In genomic region chr5:148125641-148126040, GRCh38 we compare ENCODE assay signal across 14 cellular contexts. TPM values are rescaled to one million over a fixed set of nuclear protein-coding genes. Genes with fewer than 3 reads are reported as not detected.
DNase-seq lines count a peak whose midpoint lies in the region; ATAC-seq, FAIRE-seq and TF ChIP-seq lines count a peak whose summit lies in the region.
"Had no signal": no experiment of that assay in that cellular context is flagged by ENCODE, and none has a peak within 500 bp of the region (broad histone marks: within the 10 kb centered on the region; RNA-seq: fewer than 3 reads in every experiment).

No MANE protein-coding gene starts in this region.

- H3K9me3 ChIP-seq in OCI-LY7 (ENCODE audit: low read length) (no peaks in the 10 kb centered on the region), H1 (ENCODE audit: insufficient read depth in 2 of 2, low read depth in 1 of 2, low read length in 1 of 2) (no peaks in the 10 kb centered on the region), neural progenitor cell (ENCODE audit: low read depth) (no peaks in the 10 kb centered on the region), lower lobe of right lung (no peaks in the 10 kb centered on the region)

- no peaks in the 10 kb centered on the region for H3F3A ChIP-seq in neural progenitor cell (ENCODE audit: low read depth)

- no peak overlapping the region for H3K18ac ChIP-seq in H1 (ENCODE audit: extremely low read depth, low read length)

- no peaks in the 10 kb centered on the region for H3K36me3 Mint-ChIP-seq in neural progenitor cell
- no peaks in the 10 kb centered on the region for H3K36me3 Mint-ChIP-seq in activated CD8-positive, alpha-beta memory T cell treated with anti-CD3 and anti-CD28 coated beads, Interleukin-2, amount 10 ng/mL, durations not matched to agents 7 days and 5 days
- H3K36me3 Mint-ChIP-seq: naive B cell had no signal

- H4K20me1 ChIP-seq in OCI-LY7 (ENCODE audit: insufficient read depth, low read length) (no peaks in the 10 kb centered on the region), H1 (replicated peaks in 1 of 2; ENCODE audit: control insufficient read depth in 1 of 2, insufficient read depth in 2 of 2, low read length in 2 of 2) (no peaks in the 10 kb centered on the region), neural progenitor cell (ENCODE audit: low read depth) (no peaks in the 10 kb centered on the region)

- H2AK5ac ChIP-seq in H1 (ENCODE audit: low read depth, low read length), result no peak overlapping the region

- no peaks in the 10 kb centered on the region for H3K27me3 Mint-ChIP-seq in neural progenitor cell (ENCODE audit: insufficient read depth, low read depth)
- H3K27me3 Mint-ChIP-seq in activated CD8-positive, alpha-beta memory T cell treated with anti-CD3 and anti-CD28 coated beads, Interleukin-2, amount 10 ng/mL, durations not matched to agents 7 days and 5 days, result no peaks in the 10 kb centered on the region

- DNase-seq in OCI-LY7 (ENCODE audit: low spot score) (no peak), H1 (ENCODE audit: low read depth in 1 of 2, low spot score in 2 of 2) (no peak), neural progenitor cell (ENCODE audit: low spot score) (no peak), lower lobe of right lung (no peak)
- DNase-seq in activated CD8-positive, alpha-beta memory T cell treated with anti-CD3 and anti-CD28 coated beads, Interleukin-2, amount 10 ng/mL, durations not matched to agents 7 days and 5 days, result no peak
- DNase-seq: activated naive CD4-positive, alpha-beta T cell treated with Interleukin-2 at 50 U/mL for 16 hours; naive B cell; NCI-H146 had no signal

- H3K4me3 Mint-ChIP-seq in neural progenitor cell, result no peak overlapping the region
- H3K4me3 Mint-ChIP-seq in activated CD8-positive, alpha-beta memory T cell treated with anti-CD3 and anti-CD28 coated beads, Interleukin-2, amount 10 ng/mL, durations not matched to agents 7 days and 5 days, result no peak overlapping the region
- H3K4me3 Mint-ChIP-seq: naive B cell; stimulated activated naive CD8-positive, alpha-beta T cell treated with anti-CD3 and anti-CD28 coated beads, Interleukin-15, Interleukin-2, amounts not matched to agents 100 ng/mL and 50 ng/mL, for 24 hours had no signal

- WGBS in H1 (ENCODE audit: extremely low coverage in 1 of 2, insufficient coverage in 1 of 2, insufficient read length in 1 of 2, insufficient replicate concordance in 2 of 2, low coverage in 1 of 2, low lambda C conversion rate in 2 of 2, missing lambda C conversion rate in 1 of 2), 2 experiments, result 92% methylated on average over 3 of the region's 3 CpGs; no CpG with 5 or more reads in 1 of the 2 experiments

- no peak overlapping the region for H3K23ac ChIP-seq in H1 (ENCODE audit: insufficient read length)

- H2AFZ ChIP-seq in OCI-LY7 (ENCODE audit: low read length), result no peak overlapping the region
- no peak overlapping the region for H2AFZ ChIP-seq in H1 (ENCODE audit: low read length)
- no peak overlapping the region for H2AFZ ChIP-seq in neural progenitor cell (replicated peaks)

- no TSS peak for BruUV-seq in OCI-LY7 (replicated peaks; lab: Mats Ljungman, UMichigan)

- H3K27me3 ChIP-seq in H1 (replicated peaks in 1 of 4; ENCODE audit: control insufficient read depth in 3 of 4, extremely low read depth in 1 of 4, insufficient read depth in 3 of 4, low read length in 3 of 4) (no peaks in the 10 kb centered on the region), neural progenitor cell (no peaks in the 10 kb centered on the region), lower lobe of right lung (ENCODE audit: low read depth) (no peaks in the 10 kb centered on the region)

- no peak overlapping the region for H3K9ac ChIP-seq in H1 (replicated peaks in 1 of 4; ENCODE audit: extremely low read depth in 1 of 4, low read depth in 3 of 4, low read length in 3 of 4)
- no peak overlapping the region for H3K9ac ChIP-seq in neural progenitor cell

- no peak overlapping the region for H3K56ac ChIP-seq in H1 (replicated peaks; ENCODE audit: insufficient read length, low read depth, low read length)

- H3K4me1 Mint-ChIP-seq in neural progenitor cell, result no peaks in the 10 kb centered on the region
- H3K4me1 Mint-ChIP-seq in activated CD8-positive, alpha-beta memory T cell treated with anti-CD3 and anti-CD28 coated beads, Interleukin-2, amount 10 ng/mL, durations not matched to agents 7 days and 5 days, result no peaks in the 10 kb centered on the region
- H3K4me1 Mint-ChIP-seq: naive B cell had no signal

- no peak overlapping the region for H3K4ac ChIP-seq in H1 (replicated peaks; ENCODE audit: insufficient read length, low read depth, low read length)

- H4K91ac ChIP-seq in H1 (replicated peaks; ENCODE audit: insufficient read length, low read length), result no peak overlapping the region

- FAIRE-seq in H1 (lab: Jason Lieb, UNC), result peak; percentile 48

- peak; percentile 64 for ATAC-seq in GM19351 (IDR thresholded peaks at IDR 0.05; ENCODE audit: unreplicated experiment)
- ATAC-seq in HG03045 (IDR thresholded peaks at IDR 0.05; ENCODE audit: unreplicated experiment), result no peak
- ATAC-seq in activated CD8-positive, alpha-beta memory T cell treated with anti-CD3 and anti-CD28 coated beads, Interleukin-2, amount 10 ng/mL, durations not matched to agents 7 days and 5 days, result no peak
- no peak for ATAC-seq in lower lobe of right lung
- ATAC-seq in GM18867 (IDR thresholded peaks at IDR 0.05; ENCODE audit: unreplicated experiment), result no peak

- TF ChIP-seq POLR2A in H1 (IDR thresholded peaks at IDR 0.05; ENCODE audit: control extremely low read depth in 1 of 2, low read depth in 2 of 2, low read length in 2 of 2), result no peak

- intact Hi-C loops in OCI-LY7 (cut with micrococcal nuclease; ENCODE audit: unreplicated experiment) (loop anchor here (10.0 kb wide), 1 partner anchor 171 kb away; no protein-coding TSS in a partner anchor), lower lobe of right lung (cut with DNase I) (no loop called here)

- no peaks in the 10 kb centered on the region for H3K9me2 ChIP-seq in OCI-LY7 (ENCODE audit: insufficient read depth, low read length)

- H2BK120ac ChIP-seq in H1 (replicated peaks; ENCODE audit: low read depth, low read length), result no peak overlapping the region

- H2BK5ac ChIP-seq in H1 (ENCODE audit: low read depth, low read length), result no peak overlapping the region

- no peak overlapping the region for H3K14ac ChIP-seq in H1 (ENCODE audit: insufficient read length)

- TF ChIP-seq RAD21 in H1 (IDR thresholded peaks at IDR 0.05 in 1 of 2, conservative IDR thresholded peaks at IDR 0.05 in 1 of 2; ENCODE audit: low read depth in 2 of 2, low read length in 2 of 2), result 0 out of 4 replicates have a peak, but pooled peaks of 1 of the 2 experiments have one; percentile 5

- H3K79me2 ChIP-seq in OCI-LY7 (ENCODE audit: insufficient read depth, low read depth, low read length) (no peaks in the 10 kb centered on the region), H1 (ENCODE audit: control insufficient read depth in 1 of 2, insufficient read depth in 2 of 2, low read length in 2 of 2) (no peaks in the 10 kb centered on the region), neural progenitor cell (ENCODE audit: low read depth) (no peaks in the 10 kb centered on the region)

- POLR2A ChIA-PET in OCI-LY7 (lab: Charles Lee) (interaction anchor here (1.3 kb wide), 1 partner anchor 12 kb away, joined by 3 read pairs; no protein-coding TSS in a partner anchor), H1 (lab: Charles Lee; ENCODE audit: partially characterized antibody) (no interaction called here)

- H3K79me1 ChIP-seq in H1 (ENCODE audit: low read depth, low read length), result no peaks in the 10 kb centered on the region

- TF ChIP-seq EP300 in H1 (IDR thresholded peaks at IDR 0.05; ENCODE audit: borderline replicate concordance in 1 of 2, low read depth in 2 of 2, low read length in 2 of 2), result no peak

- no peak overlapping the region for H3K4me2 ChIP-seq in OCI-LY7 (ENCODE audit: low read length)
- H3K4me2 ChIP-seq in H1 (ENCODE audit: insufficient read depth in 1 of 2, low read depth in 2 of 2, low read length in 2 of 2), result no peak overlapping the region
- no peak overlapping the region for H3K4me2 ChIP-seq in neural progenitor cell

- no peak overlapping the region for H4K5ac ChIP-seq in H1 (ENCODE audit: insufficient read length, low read depth, low read length)

- no peak overlapping the region for H2BK12ac ChIP-seq in H1 (ENCODE audit: low read depth, low read length)

- peak; percentile 26; the same call in 1 of the 2 replicates for TF ChIP-seq CTCF in OCI-LY7 (conservative IDR thresholded peaks at IDR 0.05; ENCODE audit: low read length)
- peak in 1 of 3 experiments; percentile 28; a peak in 1 of 4 replicates for TF ChIP-seq CTCF in H1 (IDR thresholded peaks at IDR 0.05; ENCODE audit: control extremely low read depth in 1 of 3, insufficient read depth in 1 of 3, low read depth in 1 of 3, low read length in 3 of 3)
- peak; percentile 21 for TF ChIP-seq CTCF in neural progenitor cell (IDR thresholded peaks at IDR 0.05)
- TF ChIP-seq CTCF in lower lobe of right lung (IDR thresholded peaks at IDR 0.05), result no peak

- H3K27ac ChIP-seq in OCI-LY7 (ENCODE audit: low read depth, low read length, poor library complexity, severe bottlenecking) (no peak overlapping the region), H1 (ENCODE audit: low read depth, low read length) (no peak overlapping the region), neural progenitor cell (no peak overlapping the region), lower lobe of right lung (no peak overlapping the region)
- H3K27ac ChIP-seq: HL-60 had no signal

- H3K4me1 ChIP-seq in OCI-LY7 (ENCODE audit: insufficient read depth, low read length, poor library complexity, severe bottlenecking) (no peaks in the 10 kb centered on the region), H1 (replicated peaks in 1 of 4; ENCODE audit: control insufficient read depth in 3 of 4, insufficient read depth in 4 of 4, low read length in 3 of 4) (no peaks in the 10 kb centered on the region), neural progenitor cell (no peaks in the 10 kb centered on the region), lower lobe of right lung (no peaks in the 10 kb centered on the region)

- CTCF ChIA-PET in OCI-LY7 (lab: Charles Lee; ENCODE audit: unreplicated experiment) (no interaction called here), H1 (lab: Charles Lee; ENCODE audit: partially characterized antibody) (interaction anchor here (0.5 to 3.5 kb wide), 9 partner anchors 11 to 605 kb away, joined by 3 to 19 read pairs (median 5); no protein-coding TSS in a partner anchor)
- CTCF ChIA-PET in activated CD8-positive, alpha-beta memory T cell treated with anti-CD3 and anti-CD28 coated beads, Interleukin-2, amount 10 ng/mL, durations not matched to agents 7 days and 5 days (lab: Charles Lee), result no interaction called here

- H3K4me3 ChIP-seq in OCI-LY7 (ENCODE audit: low read depth, low read length, poor library complexity, severe bottlenecking) (no peak overlapping the region), H1 (ENCODE audit: extremely low read depth in 1 of 4, insufficient read depth in 2 of 4, low read depth in 3 of 4, low read length in 4 of 4) (no peak overlapping the region), neural progenitor cell (no peak overlapping the region), lower lobe of right lung (no peak overlapping the region)

- no peaks in the 10 kb centered on the region for H3K36me3 ChIP-seq in OCI-LY7 (ENCODE audit: insufficient read depth, low read length)
- H3K36me3 ChIP-seq in H1 (ENCODE audit: control insufficient read depth in 2 of 4, insufficient read depth in 4 of 4, low read length in 3 of 4), result peaks cover 0 to 12% (median under 1%) of the 10 kb centered on the region in 4 experiments; a peak in 1 of 8 replicates
- no peaks in the 10 kb centered on the region for H3K36me3 ChIP-seq in neural progenitor cell
- H3K36me3 ChIP-seq in lower lobe of right lung, result no peaks in the 10 kb centered on the region

- H3K27ac Mint-ChIP-seq in neural progenitor cell, result no peak overlapping the region
- no peak overlapping the region for H3K27ac Mint-ChIP-seq in activated CD8-positive, alpha-beta memory T cell treated with anti-CD3 and anti-CD28 coated beads, Interleukin-2, amount 10 ng/mL, durations not matched to agents 7 days and 5 days
- H3K27ac Mint-ChIP-seq: naive B cell; stimulated activated naive CD8-positive, alpha-beta T cell treated with anti-CD3 and anti-CD28 coated beads, Interleukin-15, Interleukin-2, amounts not matched to agents 100 ng/mL and 50 ng/mL, for 24 hours had no signal

- no peaks in the 10 kb centered on the region for H3K23me2 ChIP-seq in H1 (ENCODE audit: low read depth, low read length)

- no peak overlapping the region for H2BK20ac ChIP-seq in H1 (ENCODE audit: low read length)

- H4K8ac ChIP-seq in H1 (ENCODE audit: extremely low read depth, insufficient read depth, low read length), result no peak overlapping the region

- no peaks in the 10 kb centered on the region for H3K9me3 Mint-ChIP-seq in neural progenitor cell
- no peaks in the 10 kb centered on the region for H3K9me3 Mint-ChIP-seq in activated CD8-positive, alpha-beta memory T cell treated with anti-CD3 and anti-CD28 coated beads, Interleukin-2, amount 10 ng/mL, durations not matched to agents 7 days and 5 days (ENCODE audit: low read depth)
- H3K9me3 Mint-ChIP-seq: stimulated activated naive CD8-positive, alpha-beta T cell treated with anti-CD3 and anti-CD28 coated beads, Interleukin-15, Interleukin-2, amounts not matched to agents 100 ng/mL and 50 ng/mL, for 24 hours had no signal

- no peak overlapping the region for H2BK15ac ChIP-seq in H1 (ENCODE audit: low read length)

RNA-seq across cellular contexts. Expression of gene SPINK14, which starts 42.7 kb away (rescaled TPM):
- total RNA-seq in OCI-LY7 (2014; rRNA removed; shearing (Covaris generic)), result not detected in 2 replicates
- not detected in 2 replicates for total RNA-seq in OCI-LY7 (2022)
- not detected in 2 replicates for total RNA-seq in H1 (2021; fragmentation: NEBNext Ultra II Directional; extraction: Animal tissue kit (Norgen Biotek cat#: 25700))
- polyA plus RNA-seq in H1 (2011; rRNA removed), result not detected in 2 replicates
- polyA plus RNA-seq in H1 (2011; cell fraction: cytosol; rRNA removed), result not detected
- not detected for polyA plus RNA-seq in H1 (2011; cell fraction: nucleus; rRNA removed)
- polyA plus RNA-seq in H1 (2012, experiment 1 of 2), result not detected in 4 replicates
- not detected for polyA plus RNA-seq in H1 (2012, experiment 2 of 2)
- polyA plus RNA-seq in H1 (2013, experiment 1 of 2), result not detected
- polyA plus RNA-seq in H1 (2013, experiment 2 of 2), result not detected
- polyA minus RNA-seq in H1 (2011; rRNA and poly(A)+ RNA removed), result not detected in 2 replicates
- not detected for polyA minus RNA-seq in H1 (2011; cell fraction: cytosol; rRNA and poly(A)+ RNA removed)
- not detected for polyA minus RNA-seq in H1 (2011; cell fraction: nucleus; rRNA and poly(A)+ RNA removed)
- total RNA-seq in neural progenitor cell (ENCODE audit: low replicate concordance), result not detected in 2 replicates
- not detected for total RNA-seq in activated CD8-positive, alpha-beta memory T cell treated with anti-CD3 and anti-CD28 coated beads, Interleukin-2, amount 10 ng/mL, durations not matched to agents 7 days and 5 days
- total RNA-seq in lower lobe of right lung, result not detected
- total RNA-seq: dermis microvascular lymphatic vessel endothelial cell had no signal
